8 cellular contexts compared by ENCODE assay signal in genomic region chr9:19154135-19154612, GRCh38. TPM values are rescaled to one million over a fixed set of nuclear protein-coding genes. Genes with fewer than 3 reads are reported as not detected.
DNase-seq lines count a peak whose midpoint lies in the region; ATAC-seq and TF ChIP-seq lines count a peak whose summit lies in the region.

No MANE protein-coding gene starts in this region.

- no peaks in the 10 kb centered on the region for H3K9me3 ChIP-seq in BE2C

- no peaks in the 10 kb centered on the region for H3K4me1 ChIP-seq in BE2C

- DNase-seq in BE2C (peak; percentile 63), NB4 (ENCODE audit: low read depth) (peak; percentile 100), natural killer cell (no peak), DMS79 (lab: John Stamatoyannopoulos, UW) (no peak)

- no peak overlapping the region for H3K4me3 Mint-ChIP-seq in dendritic cell treated with granulocyte-macrophage colony-stimulating factor and Interleukin-4, amounts not matched to agents 40 ng/mL and 50 ng/mL, for 4 days
- no peak overlapping the region for H3K4me3 Mint-ChIP-seq in natural killer cell

- H3K4me1 Mint-ChIP-seq in dendritic cell treated with granulocyte-macrophage colony-stimulating factor and Interleukin-4, amounts not matched to agents 40 ng/mL and 50 ng/mL, for 4 days (ENCODE audit: low read depth) = peaks cover 33% of the 10 kb centered on the region
- no peaks in the 10 kb centered on the region for H3K4me1 Mint-ChIP-seq in natural killer cell

- no peak for TF ChIP-seq POLR2A in NB4 (IDR thresholded peaks at IDR 0.05; ENCODE audit: extremely low read depth, insufficient read length)

- H3K9me3 Mint-ChIP-seq in dendritic cell treated with granulocyte-macrophage colony-stimulating factor and Interleukin-4, amounts not matched to agents 40 ng/mL and 50 ng/mL, for 4 days = peaks cover 9% of the 10 kb centered on the region
- no peaks in the 10 kb centered on the region for H3K9me3 Mint-ChIP-seq in natural killer cell

- no peaks in the 10 kb centered on the region for H3K27me3 Mint-ChIP-seq in dendritic cell treated with granulocyte-macrophage colony-stimulating factor and Interleukin-4, amounts not matched to agents 40 ng/mL and 50 ng/mL, for 4 days
- H3K27me3 Mint-ChIP-seq in natural killer cell (ENCODE audit: low read depth in 2 of 2) = no peaks in the 10 kb centered on the region

- H3K4me3 ChIP-seq in BE2C (ENCODE audit: low read depth, low read length) (no peak overlapping the region), NB4 (ENCODE audit: low read depth, low read length) (no peak overlapping the region)

- no peaks in the 10 kb centered on the region for H3K36me3 ChIP-seq in BE2C

- intact Hi-C loops in dendritic cell treated with granulocyte-macrophage colony-stimulating factor and Interleukin-4, amounts not matched to agents 40 ng/mL and 50 ng/mL, for 4 days (cut with micrococcal nuclease) = no loop called here
- intact Hi-C loops in natural killer cell (cut with micrococcal nuclease) = no loop called here

- ATAC-seq in natural killer cell = peak; percentile 18 to 87 (median 21)
- no peak for ATAC-seq in HG02678 (IDR thresholded peaks at IDR 0.05; ENCODE audit: unreplicated experiment)
- ATAC-seq in GM18861 (IDR thresholded peaks at IDR 0.05; ENCODE audit: unreplicated experiment) = no peak
- ATAC-seq in HG03095 (IDR thresholded peaks at IDR 0.05; ENCODE audit: unreplicated experiment) = no peak

- no peaks in the 10 kb centered on the region for H3K27me3 ChIP-seq in BE2C

- TF ChIP-seq CTCF in BE2C (IDR thresholded peaks at IDR 0.05; ENCODE audit: low read depth, low read length) = no peak
- no peak for TF ChIP-seq CTCF in NB4 (IDR thresholded peaks at IDR 0.05; ENCODE audit: low read depth, low read length)
- no peak for TF ChIP-seq CTCF in natural killer cell (IDR thresholded peaks at IDR 0.05)

- H3K36me3 Mint-ChIP-seq in dendritic cell treated with granulocyte-macrophage colony-stimulating factor and Interleukin-4, amounts not matched to agents 40 ng/mL and 50 ng/mL, for 4 days (ENCODE audit: low read depth) = no peaks in the 10 kb centered on the region
- H3K36me3 Mint-ChIP-seq in natural killer cell = no peaks in the 10 kb centered on the region

- peak overlapping the region; percentile 18 for H3K27ac Mint-ChIP-seq in dendritic cell treated with granulocyte-macrophage colony-stimulating factor and Interleukin-4, amounts not matched to agents 40 ng/mL and 50 ng/mL, for 4 days
- H3K27ac Mint-ChIP-seq in natural killer cell = no peak overlapping the region

RNA-seq across cellular contexts. Expression of gene PLIN2, which starts 26.9 kb away (rescaled TPM):
- 14.3 TPM for polyA plus RNA-seq in BE2C (2012; ENCODE audit: insufficient read depth, insufficient read length, low read depth)
- total RNA-seq in natural killer cell = 100 to 1,000 TPM in 2 of 3 donors, 10 to 100 TPM in 1; 87.9 to 103 (median 102) TPM

RNA-seq across cellular contexts. Expression of gene HAUS6, which starts 51.5 kb away (rescaled TPM):
- polyA plus RNA-seq in BE2C (2012; ENCODE audit: insufficient read depth, insufficient read length, low read depth) = 5.4 TPM
- total RNA-seq in natural killer cell = 10 to 100 TPM; 14.6 to 18.3 (median 14.9) TPM

Comparison
In these comparisons a context has a peak if more than half of its experiments do, and no peak if none do; other contexts are left out.
1. DNase-seq: peak in BE2C (single experiment) and NB4 (single experiment); none in natural killer cell (single experiment) and DMS79 (single experiment).
2. ATAC-seq: peak in natural killer cell (3 of 3); none in HG02678 (single experiment), GM18861 (single experiment) and HG03095 (single experiment).